Comparison of ENCODE assay signal across 16 cellular contexts in the genomic region with DNA sequence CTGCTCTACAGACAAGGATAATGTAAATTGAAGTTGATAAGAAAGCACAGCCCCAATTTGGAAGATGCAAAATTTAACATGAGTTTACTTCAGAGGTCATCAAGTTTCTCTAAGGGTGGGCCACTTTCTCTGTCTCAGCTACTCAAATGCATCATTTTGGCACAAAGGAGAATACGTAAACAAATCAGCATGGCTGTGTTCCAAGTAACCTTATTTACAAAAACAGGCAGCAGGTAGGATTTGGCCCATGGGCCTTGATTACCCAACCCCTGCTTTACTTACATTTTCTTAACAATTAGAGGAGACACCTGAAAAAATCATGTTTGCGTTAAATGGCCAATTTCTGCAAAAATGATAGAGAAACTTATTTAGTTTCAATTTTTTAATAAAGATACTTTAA.
"Had no signal": no experiment of that assay in that cellular context is flagged by ENCODE, and none has a peak within 500 bp of the region (broad histone marks: within the 10 kb centered on the region; RNA-seq: fewer than 3 reads in every experiment).

No MANE protein-coding gene starts in this region.

- H3K4me3 ChIP-seq: body of pancreas, heart left ventricle, lung, prostate gland, upper lobe of right lung had no signal

- DNase-seq: activated CD4-positive, alpha-beta T cell treated with anti-CD3 and anti-CD28 coated beads for 1 hour; activated CD4-positive, alpha-beta T cell treated with anti-CD3 and anti-CD28 coated beads, Interleukin-2, amount 50 U/mL, for 1 hour; activated CD8-positive, alpha-beta T cell treated with anti-CD3 and anti-CD28 coated beads, Interleukin-2, amount 10 ng/mL, durations not matched to agents 7 days and 5 days; activated gamma-delta T cell treated with Interleukin-2 at 50 U/mL for 16 hours; anterior cingulate cortex; body of pancreas; heart left ventricle; left colon; naive thymus-derived CD8-positive, alpha-beta T cell; stimulated activated CD4-positive, alpha-beta T cell treated with anti-CD3 and anti-CD28 coated beads, Interleukin-4, amount 100 ng/mL, for 24 hours; stimulated activated naive CD8-positive, alpha-beta T cell treated with anti-CD3 and anti-CD28 coated beads, Interleukin-15, Interleukin-2, amounts not matched to agents 100 U/mL and 50 U/mL, for 24 hours; upper lobe of right lung; WERI-Rb-1 had no signal

- H3K27me3 ChIP-seq: body of pancreas, heart left ventricle, upper lobe of right lung had no signal

- H3K27ac ChIP-seq: body of pancreas, prostate gland, upper lobe of right lung, WERI-Rb-1 had no signal

- FAIRE-seq: keratinocyte had no signal

- ATAC-seq: activated CD8-positive, alpha-beta T cell treated with anti-CD3 and anti-CD28 coated beads, Interleukin-2, amount 10 ng/mL, durations not matched to agents 7 days and 5 days; body of pancreas; left colon; naive thymus-derived CD8-positive, alpha-beta T cell; stimulated activated naive CD8-positive, alpha-beta T cell treated with anti-CD3 and anti-CD28 coated beads, Interleukin-15, Interleukin-2, amounts not matched to agents 100 U/mL and 50 U/mL, for 24 hours; upper lobe of right lung had no signal

- H3K36me3 ChIP-seq: prostate gland, WERI-Rb-1 had no signal

- H3K4me1 ChIP-seq: body of pancreas, prostate gland, upper lobe of right lung had no signal

- H3K9me3 ChIP-seq: body of pancreas, heart left ventricle, prostate gland, upper lobe of right lung had no signal
